ENCODE assay signal across 8 cellular contexts in the genomic region with DNA sequence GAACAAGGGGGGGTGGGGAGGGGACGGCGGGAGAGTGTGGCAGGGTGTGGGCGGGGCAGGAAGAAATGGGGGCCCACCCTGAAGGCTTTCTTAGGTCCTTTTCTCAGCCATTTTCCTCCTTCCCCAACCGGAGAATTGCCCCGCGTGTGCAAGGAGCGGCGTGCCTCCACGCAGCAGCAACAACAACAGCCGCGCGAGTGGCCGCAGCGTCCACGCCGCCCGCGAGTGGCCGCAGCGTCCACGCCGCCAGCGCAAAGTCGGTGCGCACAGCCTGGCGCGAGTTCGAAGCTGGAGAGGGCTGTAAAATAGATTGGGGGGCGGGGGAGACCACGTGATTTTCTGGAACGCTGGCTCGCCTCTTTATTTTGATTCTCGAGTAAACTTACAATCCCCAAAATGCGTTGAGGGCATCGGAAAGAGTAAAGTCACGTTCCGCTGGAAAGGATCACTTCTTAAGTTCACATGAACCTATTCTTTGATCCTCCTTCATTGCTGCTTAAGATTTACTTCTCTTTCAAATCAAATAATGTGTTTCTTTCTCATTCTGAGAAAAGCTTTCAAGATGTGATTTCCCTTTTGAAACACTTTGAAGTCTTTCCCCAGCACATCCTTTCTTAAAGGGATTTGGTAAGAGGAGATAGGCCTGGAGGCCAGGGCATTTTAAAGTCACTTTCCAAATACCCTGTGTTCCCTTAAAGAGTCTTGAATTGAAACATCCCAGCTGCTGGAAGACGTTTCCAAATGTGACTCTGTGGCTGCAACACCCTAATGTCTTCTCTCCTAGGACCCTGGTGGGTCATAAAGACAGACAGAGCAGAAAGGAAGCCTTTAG.
DNase-seq lines count a peak whose midpoint lies in the region; ATAC-seq and TF ChIP-seq lines count a peak whose summit lies in the region.

No MANE protein-coding gene starts in this region.

- no peaks in the 10 kb centered on the region for H3K9me3 Mint-ChIP-seq in activated CD8-positive, alpha-beta T cell treated with anti-CD3 and anti-CD28 coated beads for 36 hours

- intact Hi-C loops in activated CD8-positive, alpha-beta T cell treated with anti-CD3 and anti-CD28 coated beads for 36 hours (cut with micrococcal nuclease) = no loop called here

- peak; percentile 75 for DNase-seq in activated CD8-positive, alpha-beta T cell treated with anti-CD3 and anti-CD28 coated beads for 36 hours
- DNase-seq in fibroblast of the aortic adventitia (ENCODE audit: low read depth) (peak; percentile 51), retina (peak; percentile 10), NOMO-1 (lab: John Stamatoyannopoulos, UW; ENCODE audit: unreplicated experiment in 2 of 2) (no peak), DMS 273 treated with DMSO at 0.1 percent for 48 hours (lab: John Stamatoyannopoulos, UW) (no peak)

- ATAC-seq in GM21526 (IDR thresholded peaks at IDR 0.05; ENCODE audit: low FRiP score, unreplicated experiment) (peak; percentile 7), HG03045 (IDR thresholded peaks at IDR 0.05; ENCODE audit: unreplicated experiment) (no peak), GM21381 (IDR thresholded peaks at IDR 0.05; ENCODE audit: unreplicated experiment) (no peak)
- peak; percentile 38 for ATAC-seq in activated CD8-positive, alpha-beta T cell treated with anti-CD3 and anti-CD28 coated beads for 36 hours

- H3K27ac Mint-ChIP-seq in activated CD8-positive, alpha-beta T cell treated with anti-CD3 and anti-CD28 coated beads for 36 hours = peak overlapping the region; percentile 96

- no peaks in the 10 kb centered on the region for H3K27me3 Mint-ChIP-seq in activated CD8-positive, alpha-beta T cell treated with anti-CD3 and anti-CD28 coated beads for 36 hours

- POLR2A ChIA-PET in activated CD8-positive, alpha-beta T cell treated with anti-CD3 and anti-CD28 coated beads for 36 hours (lab: Charles Lee) = interaction anchor here (0.8 to 1.9 kb wide), 16 partner anchors 9 to 276 kb away, joined by 3 to 8 read pairs (median 4); no protein-coding TSS in a partner anchor

- peak overlapping the region; percentile 36 for H3K4me3 ChIP-seq in fibroblast of the aortic adventitia (ENCODE audit: low read depth, low read length)

- H3K4me3 Mint-ChIP-seq in activated CD8-positive, alpha-beta T cell treated with anti-CD3 and anti-CD28 coated beads for 36 hours = peak overlapping the region; percentile 81

- no peak for TF ChIP-seq CTCF in activated CD8-positive, alpha-beta T cell treated with anti-CD3 and anti-CD28 coated beads for 36 hours (IDR thresholded peaks at IDR 0.05)
- TF ChIP-seq CTCF in fibroblast of the aortic adventitia (IDR thresholded peaks at IDR 0.05; ENCODE audit: insufficient read depth, low read length) = no peak

- H3K36me3 Mint-ChIP-seq in activated CD8-positive, alpha-beta T cell treated with anti-CD3 and anti-CD28 coated beads for 36 hours (ENCODE audit: low read depth) = peaks cover 1% of the 10 kb centered on the region

- CTCF ChIA-PET in activated CD8-positive, alpha-beta T cell treated with anti-CD3 and anti-CD28 coated beads for 36 hours (lab: Charles Lee) = interaction anchor here (0.7 to 1.9 kb wide), 14 partner anchors 14 to 280 kb away, joined by 3 to 8 read pairs (median 5); no protein-coding TSS in a partner anchor

- H3K4me1 Mint-ChIP-seq in activated CD8-positive, alpha-beta T cell treated with anti-CD3 and anti-CD28 coated beads for 36 hours (ENCODE audit: low read depth) = peaks cover 60% of the 10 kb centered on the region

Comparison
In these comparisons a context has a peak if more than half of its experiments do, and no peak if none do; other contexts are left out.
1. ATAC-seq: peak in GM21526 (single experiment) and activated CD8-positive, alpha-beta T cell treated with anti-CD3 and anti-CD28 coated beads for 36 hours (single experiment); none in HG03045 (single experiment) and GM21381 (single experiment).
2. DNase-seq: peak in activated CD8-positive, alpha-beta T cell treated with anti-CD3 and anti-CD28 coated beads for 36 hours (single experiment), fibroblast of the aortic adventitia (single experiment) and retina (single experiment); none in NOMO-1 (0 of 2) and DMS 273 treated with DMSO at 0.1 percent for 48 hours (single experiment).